10 cellular contexts compared by ENCODE assay signal in genomic region chr9:124210697-124211096, GRCh38. TPM values are rescaled to one million over a fixed set of nuclear protein-coding genes. Genes with fewer than 3 reads are reported as not detected.
A peak's percentile ranks its signal among the peaks of the same experiment; 100 is the strongest.
DNase-seq lines count a peak whose midpoint lies in the region; ATAC-seq and TF ChIP-seq lines count a peak whose summit lies in the region.
"Had no signal": no experiment of that assay in that cellular context is flagged by ENCODE, and none has a peak within 500 bp of the region (broad histone marks: within the 10 kb centered on the region; RNA-seq: fewer than 3 reads in every experiment).

No MANE protein-coding gene starts in this region.

- H3K27ac Mint-ChIP-seq in activated naive CD8-positive, alpha-beta T cell treated with anti-CD3 and anti-CD28 coated beads for 36 hours: peak overlapping the region; percentile 47
- H3K27ac Mint-ChIP-seq in WTC11: no peak overlapping the region
- H3K27ac Mint-ChIP-seq in Calu3 (ENCODE audit: unreplicated experiment): no peak overlapping the region

- DNase-seq in GM12865 (ENCODE audit: low read depth) (peak; percentile 77), WTC11 (ENCODE audit: low spot score) (no peak), Calu3 (no peak), DMS114 treated with DMSO at 0.1 percent for 48 hours (lab: John Stamatoyannopoulos, UW; ENCODE audit: unreplicated experiment) (no peak), erythroblast (lab: John Stamatoyannopoulos, UW) (no peak)
- peak; percentile 44 for DNase-seq in activated naive CD8-positive, alpha-beta T cell treated with anti-CD3 and anti-CD28 coated beads for 36 hours
- DNase-seq: NCI-H2171 treated with DMSO at 0.1 percent for 48 hours had no signal

- TF ChIP-seq POLR2A in erythroblast (IDR thresholded peaks at IDR 0.05; ENCODE audit: low read length): no peak

- no peaks in the 10 kb centered on the region for H3K36me3 Mint-ChIP-seq in activated naive CD8-positive, alpha-beta T cell treated with anti-CD3 and anti-CD28 coated beads for 36 hours
- H3K36me3 Mint-ChIP-seq in WTC11: no peaks in the 10 kb centered on the region
- no peaks in the 10 kb centered on the region for H3K36me3 Mint-ChIP-seq in Calu3 (ENCODE audit: insufficient read depth, unreplicated experiment)

- no TSS peak for BruUV-seq in Calu3 (replicated peaks; lab: Mats Ljungman, UMichigan)

- H3K4me3 Mint-ChIP-seq in activated naive CD8-positive, alpha-beta T cell treated with anti-CD3 and anti-CD28 coated beads for 36 hours: no peak overlapping the region
- no peak overlapping the region for H3K4me3 Mint-ChIP-seq in WTC11
- H3K4me3 Mint-ChIP-seq in Calu3 (ENCODE audit: low read depth, unreplicated experiment): no peak overlapping the region

- TF ChIP-seq CTCF in GM12865 (IDR thresholded peaks at IDR 0.05; ENCODE audit: insufficient read depth, low read depth, low read length, missing control alignments): no peak
- TF ChIP-seq CTCF in WTC11 (IDR thresholded peaks at IDR 0.05): no peak
- TF ChIP-seq CTCF in Calu3 (IDR thresholded peaks at IDR 0.05; ENCODE audit: unreplicated experiment): no peak

- ATAC-seq in GM19351 (IDR thresholded peaks at IDR 0.05; ENCODE audit: unreplicated experiment): peak; percentile 72
- peak; percentile 72 for ATAC-seq in HG03354 (IDR thresholded peaks at IDR 0.05; ENCODE audit: poor library complexity, severe bottlenecking, unreplicated experiment)
- ATAC-seq in WTC11: no peak

- CTCF ChIA-PET in WTC11 (lab: Charles Lee): no interaction called here
- CTCF ChIA-PET in Calu3 (lab: Charles Lee): no interaction called here

- H3K27me3 Mint-ChIP-seq in activated naive CD8-positive, alpha-beta T cell treated with anti-CD3 and anti-CD28 coated beads for 36 hours: peaks cover 6% of the 10 kb centered on the region
- H3K27me3 Mint-ChIP-seq in WTC11 (ENCODE audit: low read depth): peaks cover 8% of the 10 kb centered on the region
- H3K27me3 Mint-ChIP-seq in Calu3 (ENCODE audit: unreplicated experiment): no peaks in the 10 kb centered on the region

- no peak overlapping the region for H3K4me3 ChIP-seq in GM12865 (ENCODE audit: low read depth, low read length)
- H3K4me3 ChIP-seq: breast epithelium had no signal

- POLR2A ChIA-PET in WTC11 (lab: Charles Lee): interaction anchor here (0.6 kb wide), 1 partner anchor 21 kb away, joined by 5 read pairs; no protein-coding TSS in a partner anchor

- H3K4me1 Mint-ChIP-seq in activated naive CD8-positive, alpha-beta T cell treated with anti-CD3 and anti-CD28 coated beads for 36 hours: peaks cover 42% of the 10 kb centered on the region
- H3K4me1 Mint-ChIP-seq in WTC11: peaks cover 7% of the 10 kb centered on the region; the same call in 1 of the 2 replicates
- H3K4me1 Mint-ChIP-seq in Calu3 (ENCODE audit: low read depth, unreplicated experiment): peaks cover 25% of the 10 kb centered on the region

- intact Hi-C loops in Calu3 (cut with micrococcal nuclease; ENCODE audit: unreplicated experiment): no loop called here

- no peaks in the 10 kb centered on the region for H3K9me3 Mint-ChIP-seq in activated naive CD8-positive, alpha-beta T cell treated with anti-CD3 and anti-CD28 coated beads for 36 hours
- H3K9me3 Mint-ChIP-seq in WTC11 (peaks cover 13% of the 10 kb centered on the region), Calu3 (ENCODE audit: low read depth, unreplicated experiment) (no peaks in the 10 kb centered on the region)

TF ChIP-seq in WTC11, 78 proteins besides CTCF, POLR2A, EP300 and RAD21 (continues in another document):
- no peak for TF ChIP-seq ZNF281 (CRISPR knock-in tag; IDR thresholded peaks at IDR 0.05)
- TF ChIP-seq, protein P1, sequence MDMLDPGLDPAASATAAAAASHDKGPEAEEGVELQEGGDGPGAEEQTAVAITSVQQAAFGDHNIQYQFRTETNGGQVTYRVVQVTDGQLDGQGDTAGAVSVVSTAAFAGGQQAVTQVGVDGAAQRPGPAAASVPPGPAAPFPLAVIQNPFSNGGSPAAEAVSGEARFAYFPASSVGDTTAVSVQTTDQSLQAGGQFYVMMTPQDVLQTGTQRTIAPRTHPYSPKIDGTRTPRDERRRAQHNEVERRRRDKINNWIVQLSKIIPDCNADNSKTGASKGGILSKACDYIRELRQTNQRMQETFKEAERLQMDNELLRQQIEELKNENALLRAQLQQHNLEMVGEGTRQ (CRISPR knock-in tag; IDR thresholded peaks at IDR 0.05): no peak
- TF ChIP-seq, protein P2, sequence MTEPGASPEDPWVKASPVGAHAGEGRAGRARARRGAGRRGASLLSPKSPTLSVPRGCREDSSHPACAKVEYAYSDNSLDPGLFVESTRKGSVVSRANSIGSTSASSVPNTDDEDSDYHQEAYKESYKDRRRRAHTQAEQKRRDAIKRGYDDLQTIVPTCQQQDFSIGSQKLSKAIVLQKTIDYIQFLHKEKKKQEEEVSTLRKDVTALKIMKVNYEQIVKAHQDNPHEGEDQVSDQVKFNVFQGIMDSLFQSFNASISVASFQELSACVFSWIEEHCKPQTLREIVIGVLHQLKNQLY (CRISPR knock-in tag; IDR thresholded peaks at IDR 0.05): no peak
- no peak for TF ChIP-seq GRHL2 (CRISPR knock-in tag; IDR thresholded peaks at IDR 0.05; ENCODE audit: insufficient replicate concordance, severe bottlenecking)
- TF ChIP-seq, protein P3, sequence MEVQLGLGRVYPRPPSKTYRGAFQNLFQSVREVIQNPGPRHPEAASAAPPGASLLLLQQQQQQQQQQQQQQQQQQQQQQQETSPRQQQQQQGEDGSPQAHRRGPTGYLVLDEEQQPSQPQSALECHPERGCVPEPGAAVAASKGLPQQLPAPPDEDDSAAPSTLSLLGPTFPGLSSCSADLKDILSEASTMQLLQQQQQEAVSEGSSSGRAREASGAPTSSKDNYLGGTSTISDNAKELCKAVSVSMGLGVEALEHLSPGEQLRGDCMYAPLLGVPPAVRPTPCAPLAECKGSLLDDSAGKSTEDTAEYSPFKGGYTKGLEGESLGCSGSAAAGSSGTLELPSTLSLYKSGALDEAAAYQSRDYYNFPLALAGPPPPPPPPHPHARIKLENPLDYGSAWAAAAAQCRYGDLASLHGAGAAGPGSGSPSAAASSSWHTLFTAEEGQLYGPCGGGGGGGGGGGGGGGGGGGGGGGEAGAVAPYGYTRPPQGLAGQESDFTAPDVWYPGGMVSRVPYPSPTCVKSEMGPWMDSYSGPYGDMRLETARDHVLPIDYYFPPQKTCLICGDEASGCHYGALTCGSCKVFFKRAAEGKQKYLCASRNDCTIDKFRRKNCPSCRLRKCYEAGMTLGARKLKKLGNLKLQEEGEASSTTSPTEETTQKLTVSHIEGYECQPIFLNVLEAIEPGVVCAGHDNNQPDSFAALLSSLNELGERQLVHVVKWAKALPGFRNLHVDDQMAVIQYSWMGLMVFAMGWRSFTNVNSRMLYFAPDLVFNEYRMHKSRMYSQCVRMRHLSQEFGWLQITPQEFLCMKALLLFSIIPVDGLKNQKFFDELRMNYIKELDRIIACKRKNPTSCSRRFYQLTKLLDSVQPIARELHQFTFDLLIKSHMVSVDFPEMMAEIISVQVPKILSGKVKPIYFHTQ (CRISPR knock-in tag; IDR thresholded peaks at IDR 0.05): no peak
- TF ChIP-seq ZNF121 (CRISPR knock-in tag; IDR thresholded peaks at IDR 0.05): no peak
- TF ChIP-seq ZNF263 (CRISPR knock-in tag; IDR thresholded peaks at IDR 0.05; ENCODE audit: low read depth): no peak
- no peak for TF ChIP-seq FOXJ3 (CRISPR knock-in tag; IDR thresholded peaks at IDR 0.05; ENCODE audit: borderline replicate concordance)
- TF ChIP-seq OVOL2 (CRISPR knock-in tag; IDR thresholded peaks at IDR 0.05; ENCODE audit: borderline replicate concordance): no peak
- no peak for TF ChIP-seq GTF2I (CRISPR knock-in tag; conservative IDR thresholded peaks at IDR 0.05)
- no peak for TF ChIP-seq NFATC4 (CRISPR knock-in tag; IDR thresholded peaks at IDR 0.05)
- no peak for TF ChIP-seq CBFB (CRISPR knock-in tag; IDR thresholded peaks at IDR 0.05; ENCODE audit: low read depth)
- no peak for TF ChIP-seq TCF7 (CRISPR knock-in tag; IDR thresholded peaks at IDR 0.05; ENCODE audit: low read depth)
- TF ChIP-seq ELF4 (CRISPR knock-in tag; IDR thresholded peaks at IDR 0.05; ENCODE audit: low read depth): no peak
- no peak for TF ChIP-seq ZNF396 (CRISPR knock-in tag; IDR thresholded peaks at IDR 0.05; ENCODE audit: borderline replicate concordance)
- no peak for TF ChIP-seq MYBL2 (CRISPR knock-in tag; IDR thresholded peaks at IDR 0.05)

RNA-seq across cellular contexts. Expression of gene NEK6, which starts 47.1 kb away (rescaled TPM):
- 10 to 100 TPM; 18.8 to 19.4 TPM for total RNA-seq in activated naive CD8-positive, alpha-beta T cell treated with anti-CD3 and anti-CD28 coated beads for 36 hours
- total RNA-seq in WTC11 (2021): 19.2 to 23.0 TPM (median 21.4 TPM) in 3 replicates
- 42.2 and 43.0 TPM in 2 replicates for total RNA-seq in Calu3 (2022)

Comparison
In these comparisons a context has a peak if more than half of its experiments do, and no peak if none do; other contexts are left out.
1. DNase-seq: peak in GM12865 (single experiment) and activated naive CD8-positive, alpha-beta T cell treated with anti-CD3 and anti-CD28 coated beads for 36 hours (single experiment); none in WTC11 (single experiment), Calu3 (single experiment), DMS114 treated with DMSO at 0.1 percent for 48 hours (single experiment) and erythroblast (0 of 2).